In genomic region chr15:41570764-41571163, GRCh38 we compare ENCODE assay signal across 1 cellular context.
TF ChIP-seq lines count a peak whose summit lies in the region.

No MANE protein-coding gene starts in this region.

TF ChIP-seq in H1, 55 proteins besides CTCF, POLR2A, EP300 and RAD21:
- no peak for TF ChIP-seq SP4 (IDR thresholded peaks at IDR 0.05; ENCODE audit: low read length)
- no peak for TF ChIP-seq RFX5 (IDR thresholded peaks at IDR 0.05; ENCODE audit: borderline replicate concordance, low read depth, low read length)
- TF ChIP-seq YY1 (IDR thresholded peaks at IDR 0.05; ENCODE audit: low read depth, low read length), result no peak
- TF ChIP-seq TAF7 (optimal IDR thresholded peaks at IDR 0.05; ENCODE audit: borderline replicate concordance, low read depth, low read length), result no peak
- TF ChIP-seq SIRT6 (IDR thresholded peaks at IDR 0.05; ENCODE audit: low read length), result no peak
- no peak for TF ChIP-seq GTF2F1 (IDR thresholded peaks at IDR 0.05; ENCODE audit: borderline replicate concordance, low read depth, low read length)
- no peak for TF ChIP-seq NRF1 (IDR thresholded peaks at IDR 0.05; ENCODE audit: low read depth, low read length)
- TF ChIP-seq ATF3 (IDR thresholded peaks at IDR 0.05; ENCODE audit: insufficient read depth, low read depth, low read length), result no peak
